27 cellular contexts compared by ENCODE assay signal in genomic region chr20:13288357-13288756, GRCh38.
"Had no signal": no experiment of that assay in that cellular context is flagged by ENCODE, and none has a peak within 500 bp of the region (broad histone marks: within the 10 kb centered on the region; RNA-seq: fewer than 3 reads in every experiment).

No MANE protein-coding gene starts in this region.

- H3K27me3 ChIP-seq: colonic mucosa, foreskin keratinocyte, testis, tibial nerve, upper lobe of right lung, vagina had no signal

- H3K9me3 Mint-ChIP-seq: endodermal cell; naive B cell; nephron; stimulated activated naive B cell treated with anti-CD40 and anti-IgM and Interleukin-4, amounts not matched to agents 10 μg/mL and 1 μg/mL and 100 μg/mL, for 72 hours; stimulated activated naive CD8-positive, alpha-beta T cell treated with anti-CD3 and anti-CD28 coated beads, Interleukin-15, amount 100 ng/mL, for 72 hours had no signal

- H3K4me1 Mint-ChIP-seq: naive B cell; nephron; stimulated activated naive B cell treated with anti-CD40 and anti-IgM and Interleukin-4, amounts not matched to agents 10 μg/mL and 1 μg/mL and 100 μg/mL, for 72 hours had no signal

- H3K27me3 Mint-ChIP-seq: naive B cell; stimulated activated naive B cell treated with anti-CD40 and anti-IgM and Interleukin-4, amounts not matched to agents 10 μg/mL and 1 μg/mL and 100 μg/mL, for 72 hours; stimulated activated naive CD8-positive, alpha-beta T cell treated with anti-CD3 and anti-CD28 coated beads, Interleukin-15, amount 100 ng/mL, for 72 hours had no signal

- H3K9ac ChIP-seq: parathyroid adenoma had no signal

- H3K27ac ChIP-seq: colonic mucosa, foreskin keratinocyte, left ventricle myocardium inferior, parathyroid adenoma, testis, tibial nerve, upper lobe of right lung, vagina had no signal

- H3K4me3 ChIP-seq: colonic mucosa, left ventricle myocardium inferior, lung, prostate gland, testis, tibial nerve, upper lobe of right lung, vagina had no signal

- FAIRE-seq: endothelial cell of umbilical vein had no signal

- H3K4me1 ChIP-seq: colonic mucosa, left ventricle myocardium inferior, parathyroid adenoma, prostate gland, testis, tibial nerve, upper lobe of right lung, vagina had no signal

- H3K4me3 Mint-ChIP-seq: endodermal cell; naive B cell; nephron; stimulated activated naive B cell treated with anti-CD40 and anti-IgM and Interleukin-4, amounts not matched to agents 10 μg/mL and 1 μg/mL and 100 μg/mL, for 72 hours; stimulated activated naive CD8-positive, alpha-beta T cell treated with anti-CD3 and anti-CD28 coated beads, Interleukin-15, amount 100 ng/mL, for 72 hours had no signal

- ATAC-seq: foreskin keratinocyte; sciatic nerve; stimulated activated naive CD8-positive, alpha-beta T cell treated with anti-CD3 and anti-CD28 coated beads, Interleukin-15, amount 100 ng/mL, for 72 hours; upper lobe of right lung had no signal

- DNase-seq: colonic mucosa; dermis blood vessel endothelial cell; endodermal cell; erythroblast; foreskin keratinocyte; head of caudate nucleus; hippocampal formation; left ventricle myocardium inferior; mesenchymal stem cell; midbrain; naive B cell; occipital lobe; retina; stimulated activated CD4-positive, alpha-beta T cell treated with anti-CD3 and anti-CD28 coated beads, Interleukin-2, amount 100 ng/mL, for 24 hours; stimulated activated CD4-positive, alpha-beta T cell treated with anti-CD3 and anti-CD28 coated beads, Interleukin-4, amount 100 ng/mL, for 4 hours; stimulated activated naive B cell treated with anti-CD40 and anti-IgM and Interleukin-4, amounts not matched to agents 10 μg/mL and 1 μg/mL and 100 μg/mL, for 72 hours; stimulated activated naive CD8-positive, alpha-beta T cell treated with anti-CD3 and anti-CD28 coated beads, Interleukin-15, amount 100 ng/mL, for 72 hours; testis; upper lobe of right lung had no signal

- H3K36me3 Mint-ChIP-seq: naive B cell; stimulated activated naive B cell treated with anti-CD40 and anti-IgM and Interleukin-4, amounts not matched to agents 10 μg/mL and 1 μg/mL and 100 μg/mL, for 72 hours had no signal

- H3K27ac Mint-ChIP-seq: endodermal cell; naive B cell; nephron; stimulated activated naive B cell treated with anti-CD40 and anti-IgM and Interleukin-4, amounts not matched to agents 10 μg/mL and 1 μg/mL and 100 μg/mL, for 72 hours; stimulated activated naive CD8-positive, alpha-beta T cell treated with anti-CD3 and anti-CD28 coated beads, Interleukin-15, amount 100 ng/mL, for 72 hours had no signal

- H3K36me3 ChIP-seq: colonic mucosa, prostate gland, tibial nerve, upper lobe of right lung, vagina had no signal

- H3K9me3 ChIP-seq: colonic mucosa, left ventricle myocardium inferior, prostate gland, testis, tibial nerve, upper lobe of right lung, vagina had no signal
